ENCODE assay signal across 8 cellular contexts in the genomic region with DNA sequence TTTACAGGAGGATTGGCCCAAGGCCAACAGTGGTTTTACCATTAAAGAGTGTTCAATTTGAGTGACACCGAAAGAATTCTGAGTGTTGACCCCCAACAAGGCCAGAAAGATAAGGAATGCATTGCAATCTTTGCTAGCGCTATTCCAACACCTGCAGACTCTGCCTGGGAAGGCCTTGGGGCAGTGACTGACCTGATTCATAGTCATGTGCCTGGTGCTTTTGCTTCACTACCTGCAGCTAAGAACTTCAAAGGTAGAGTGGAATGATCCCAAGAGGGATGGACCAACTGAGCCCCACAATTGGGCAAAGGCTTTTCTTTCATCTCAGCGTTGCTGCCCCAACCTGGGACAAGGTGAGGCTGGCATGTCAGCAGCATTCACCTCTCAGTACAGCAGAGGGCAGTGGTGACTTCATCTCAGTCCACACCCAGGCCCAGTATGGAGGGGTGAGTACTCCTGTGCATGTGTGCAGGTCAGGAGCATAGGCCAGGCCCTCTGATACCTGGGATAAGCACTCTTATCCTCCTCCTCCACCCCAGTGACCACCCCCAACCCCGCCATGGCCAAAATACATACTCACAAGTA.
DNase-seq lines count a peak whose midpoint lies in the region; ATAC-seq lines count a peak whose summit lies in the region.

No MANE protein-coding gene starts in this region.

- H3K36me3 ChIP-seq in trophoblast cell (ENCODE audit: control insufficient read depth in 1 of 2, insufficient read depth in 2 of 2, low read length in 2 of 2): no peaks in the 10 kb centered on the region

- H3K4ac ChIP-seq in trophoblast cell (ENCODE audit: low read depth, low read length): no peak overlapping the region

- peak; percentile 58 for ATAC-seq in HG03342 (IDR thresholded peaks at IDR 0.05; ENCODE audit: unreplicated experiment)
- ATAC-seq in GM21576 (IDR thresholded peaks at IDR 0.05; ENCODE audit: unreplicated experiment): no peak

- H2AFZ ChIP-seq in trophoblast cell (ENCODE audit: insufficient read depth, low read length, poor library complexity): no peak overlapping the region

- H3K4me2 ChIP-seq in trophoblast cell (ENCODE audit: low read length): no peak overlapping the region

- H2BK5ac ChIP-seq in trophoblast cell (ENCODE audit: low read depth, low read length, poor library complexity): no peak overlapping the region

- H3K79me1 ChIP-seq in trophoblast cell (ENCODE audit: low read length): no peaks in the 10 kb centered on the region

- no peak overlapping the region for H4K8ac ChIP-seq in trophoblast cell (ENCODE audit: low read depth, low read length)

- no peak overlapping the region for H2BK12ac ChIP-seq in trophoblast cell (ENCODE audit: low read length)

- no peak overlapping the region for H3K4me3 ChIP-seq in trophoblast cell (ENCODE audit: low read depth, low read length)

- no peaks in the 10 kb centered on the region for H3K79me2 ChIP-seq in trophoblast cell (ENCODE audit: control insufficient read depth, insufficient read depth, low read length, poor library complexity)

- H3K18ac ChIP-seq in trophoblast cell (ENCODE audit: low read length): no peak overlapping the region

- H4K12ac ChIP-seq in trophoblast cell (ENCODE audit: low read depth, low read length): no peak overlapping the region

- DNase-seq in EH (ENCODE audit: low read depth) (peak; percentile 31), T follicular helper cell (ENCODE audit: low read depth) (peak; percentile 7), ecto neural progenitor cell (ENCODE audit: low spot score) (peak; percentile 64), trophoblast cell (peak; percentile 60 to 63), COLO829 (ENCODE audit: low spot score) (no peak), DMS79 treated with DMSO at 0.1 percent for 48 hours (lab: John Stamatoyannopoulos, UW) (no peak)

- H3K27ac ChIP-seq in trophoblast cell (ENCODE audit: low read depth, low read length): peak overlapping the region; percentile 9

- no CpG with 5 or more reads among the region's 4 CpGs for WGBS in trophoblast cell (ENCODE audit: extremely low coverage, insufficient coverage, insufficient read length)

- no peak overlapping the region for H4K91ac ChIP-seq in trophoblast cell (ENCODE audit: low read depth, low read length)

- no peak overlapping the region for H2BK120ac ChIP-seq in trophoblast cell (ENCODE audit: insufficient read depth, low read length, poor library complexity)

- H3K9me3 ChIP-seq in trophoblast cell (ENCODE audit: insufficient read depth, low read depth, low read length): no peaks in the 10 kb centered on the region

- H3K23ac ChIP-seq in trophoblast cell (ENCODE audit: low read length): no peak overlapping the region

- no peak overlapping the region for H3K14ac ChIP-seq in trophoblast cell (ENCODE audit: low read length)

- H3K27me3 ChIP-seq in trophoblast cell (ENCODE audit: insufficient read depth, low read length): no peaks in the 10 kb centered on the region

- no peak overlapping the region for H2AK5ac ChIP-seq in trophoblast cell (ENCODE audit: low read length)

- no peak overlapping the region for H3K9ac ChIP-seq in trophoblast cell (ENCODE audit: low read length)

- H3K4me1 ChIP-seq in trophoblast cell (ENCODE audit: control insufficient read depth in 1 of 2, insufficient read depth in 2 of 2, low read length in 2 of 2): peaks cover 2 to 3% of the 10 kb centered on the region in 2 experiments

Comparison
In these comparisons a context has a peak if more than half of its experiments do, and no peak if none do; other contexts are left out.
1. DNase-seq: peak in EH (single experiment), T follicular helper cell (single experiment), ecto neural progenitor cell (single experiment) and trophoblast cell (2 of 2); none in COLO829 (single experiment) and DMS79 treated with DMSO at 0.1 percent for 48 hours (single experiment).